In genomic region chr2:113756088-113757058, GRCh38 we compare ENCODE assay signal across 1 cellular context.
TF ChIP-seq lines count a peak whose summit lies in the region.

SLC35F5 (minus strand) TSS chr2:113756642; CDS start chr2:113756409, 233 bp downstream.

TF ChIP-seq in HEK293, 187 proteins besides CTCF, POLR2A, EP300 and RAD21 (continued from another document and continues in another):
- TF ChIP-seq ZNF639 (tag by site-specific recombination; IDR thresholded peaks at IDR 0.05): 0 out of 2 replicates have a peak, but pooled peaks have one; percentile 36
- no peak for TF ChIP-seq ZNF274 (IDR thresholded peaks at IDR 0.05; ENCODE audit: low read length)
- TF ChIP-seq ZNF274 (tag by site-specific recombination; IDR thresholded peaks at IDR 0.05; ENCODE audit: borderline replicate concordance): no peak
- no peak for TF ChIP-seq ZFP41 (tag by site-specific recombination; IDR thresholded peaks at IDR 0.05; ENCODE audit: borderline replicate concordance)
- TF ChIP-seq ATF2 (tag by site-specific recombination; IDR thresholded peaks at IDR 0.05; ENCODE audit: low read depth): peak; percentile 97
- TF ChIP-seq ZNF488 (tag by site-specific recombination; IDR thresholded peaks at IDR 0.05): no peak
- no peak for TF ChIP-seq ZNF292 (tag by site-specific recombination; IDR thresholded peaks at IDR 0.05; ENCODE audit: borderline replicate concordance, low read depth)
- TF ChIP-seq ZNF555 (tag by site-specific recombination; conservative IDR thresholded peaks at IDR 0.05): no peak
- TF ChIP-seq FEZF1 (tag by site-specific recombination; IDR thresholded peaks at IDR 0.05): no peak
- TF ChIP-seq TSHZ1 (tag by site-specific recombination; IDR thresholded peaks at IDR 0.05; ENCODE audit: borderline replicate concordance): peak; percentile 24; the same call in 1 of the 2 replicates
- no peak for TF ChIP-seq ZNF513 (tag by site-specific recombination; IDR thresholded peaks at IDR 0.05)
- no peak for TF ChIP-seq ZNF626 (tag by site-specific recombination; IDR thresholded peaks at IDR 0.05)
- TF ChIP-seq ZNF544 (tag by site-specific recombination; IDR thresholded peaks at IDR 0.05): no peak
- peak; percentile 85; the same call in 1 of the 2 replicates for TF ChIP-seq ELK4 (IDR thresholded peaks at IDR 0.05; ENCODE audit: borderline replicate concordance, low read depth, low read length)
- no peak for TF ChIP-seq ZNF146 (tag by site-specific recombination; IDR thresholded peaks at IDR 0.05)
- TF ChIP-seq ZNF324 (tag by site-specific recombination; IDR thresholded peaks at IDR 0.05): peak; percentile 49; the same call in 1 of the 2 replicates
- no peak for TF ChIP-seq REST (tag by site-specific recombination; IDR thresholded peaks at IDR 0.05)
- TF ChIP-seq OVOL3 (tag by site-specific recombination; IDR thresholded peaks at IDR 0.05): no peak
- no peak for TF ChIP-seq ZNF37A (tag by site-specific recombination; IDR thresholded peaks at IDR 0.05)
- TF ChIP-seq PRDM4 (tag by site-specific recombination; IDR thresholded peaks at IDR 0.05): no peak
- peak; percentile 53; the same call in 1 of the 2 replicates for TF ChIP-seq ZNF843 (tag by site-specific recombination; IDR thresholded peaks at IDR 0.05)
- TF ChIP-seq MZF1 (tag by site-specific recombination; IDR thresholded peaks at IDR 0.05; ENCODE audit: borderline replicate concordance): no peak
- no peak for TF ChIP-seq ZNF221 (tag by site-specific recombination; IDR thresholded peaks at IDR 0.05; ENCODE audit: borderline replicate concordance)
- TF ChIP-seq ZNF202 (tag by site-specific recombination; IDR thresholded peaks at IDR 0.05; ENCODE audit: borderline replicate concordance): no peak
- no peak for TF ChIP-seq ZNF529 (tag by site-specific recombination; IDR thresholded peaks at IDR 0.05; ENCODE audit: insufficient replicate concordance)
- TF ChIP-seq ZNF660 (tag by site-specific recombination; IDR thresholded peaks at IDR 0.05): peak; percentile 22; the same call in 1 of the 2 replicates
- no peak for TF ChIP-seq ZBTB44 (tag by site-specific recombination; IDR thresholded peaks at IDR 0.05)
- TF ChIP-seq ZNF747 (tag by site-specific recombination; IDR thresholded peaks at IDR 0.05): no peak
- no peak for TF ChIP-seq ZNF701 (tag by site-specific recombination; IDR thresholded peaks at IDR 0.05)
- TF ChIP-seq ZNF23 (tag by site-specific recombination; IDR thresholded peaks at IDR 0.05; ENCODE audit: borderline replicate concordance): no peak
- TF ChIP-seq ZNF624 (tag by site-specific recombination; IDR thresholded peaks at IDR 0.05): no peak
- peak; percentile 68 for TF ChIP-seq ZBTB21 (tag by site-specific recombination; IDR thresholded peaks at IDR 0.05)
- TF ChIP-seq ZXDB (tag by site-specific recombination; IDR thresholded peaks at IDR 0.05): peak; percentile 67; the same call in 1 of the 2 replicates
- TF ChIP-seq ZNF449 (tag by site-specific recombination; IDR thresholded peaks at IDR 0.05): 0 out of 2 replicates have a peak, but pooled peaks have one; percentile 11
- peak; percentile 90 for TF ChIP-seq ZBTB26 (tag by site-specific recombination; optimal IDR thresholded peaks at IDR 0.05)
- no peak for TF ChIP-seq ZNF654 (tag by site-specific recombination; IDR thresholded peaks at IDR 0.05; ENCODE audit: low read depth)
- peak; percentile 89 for TF ChIP-seq KLF9 (tag by site-specific recombination; IDR thresholded peaks at IDR 0.05; ENCODE audit: low read depth)
- no peak for TF ChIP-seq ZSCAN16 (tag by site-specific recombination; IDR thresholded peaks at IDR 0.05)
